Comparison of ENCODE assay signal across 8 cellular contexts in genomic region chr14:49594347-49595089, GRCh38. TPM values are rescaled to one million over a fixed set of nuclear protein-coding genes. Genes with fewer than 3 reads are reported as not detected.
DNase-seq lines count a peak whose midpoint lies in the region; ATAC-seq and TF ChIP-seq lines count a peak whose summit lies in the region.

No MANE protein-coding gene starts in this region.

- H3K4me1 ChIP-seq in cardiac muscle cell (ENCODE audit: low read depth): peaks cover 18% of the 10 kb centered on the region
- peaks cover 0 to 28% (median 7%) of the 10 kb centered on the region in 4 donors for H3K4me1 ChIP-seq in tibial nerve

- no peaks in the 10 kb centered on the region for H3K36me3 ChIP-seq in cardiac muscle cell
- H3K36me3 ChIP-seq in tibial nerve: no peaks in the 10 kb centered on the region

- TF ChIP-seq POLR2A in tibial nerve (IDR thresholded peaks at IDR 0.05): no peak

- H3K9me3 ChIP-seq in cardiac muscle cell (ENCODE audit: low read depth): no peaks in the 10 kb centered on the region
- no peaks in the 10 kb centered on the region for H3K9me3 ChIP-seq in tibial nerve

- no peaks in the 10 kb centered on the region for H3K27me3 ChIP-seq in cardiac muscle cell
- no peaks in the 10 kb centered on the region for H3K27me3 ChIP-seq in tibial nerve

- TF ChIP-seq EP300 in tibial nerve (IDR thresholded peaks at IDR 0.05): no peak

- H3K27ac ChIP-seq in cardiac muscle cell (peak overlapping the region; percentile 87), tibial nerve (peak overlapping the region in 3 of 4 donors; percentile 26 to 43 (median 27))

- no peaks in the 10 kb centered on the region for H3K9me3 Mint-ChIP-seq in activated CD4-positive, alpha-beta memory T cell treated with anti-CD3 and anti-CD28 coated beads, Interleukin-2, amount 10 ng/mL, durations not matched to agents 7 days and 5 days
- H3K9me3 Mint-ChIP-seq in activated CD4-positive, alpha-beta memory T cell treated with anti-CD3 and anti-CD28 coated beads for 36 hours: no peaks in the 10 kb centered on the region

- no peak overlapping the region for H3K4me3 Mint-ChIP-seq in activated CD4-positive, alpha-beta memory T cell treated with anti-CD3 and anti-CD28 coated beads, Interleukin-2, amount 10 ng/mL, durations not matched to agents 7 days and 5 days
- no peak overlapping the region for H3K4me3 Mint-ChIP-seq in activated CD4-positive, alpha-beta memory T cell treated with anti-CD3 and anti-CD28 coated beads for 36 hours

- peak overlapping the region; percentile 10 for H3K27ac Mint-ChIP-seq in activated CD4-positive, alpha-beta memory T cell treated with anti-CD3 and anti-CD28 coated beads, Interleukin-2, amount 10 ng/mL, durations not matched to agents 7 days and 5 days
- no peak overlapping the region for H3K27ac Mint-ChIP-seq in activated CD4-positive, alpha-beta memory T cell treated with anti-CD3 and anti-CD28 coated beads for 36 hours

- no peak for DNase-seq in activated CD4-positive, alpha-beta memory T cell treated with anti-CD3 and anti-CD28 coated beads, Interleukin-2, amount 10 ng/mL, durations not matched to agents 7 days and 5 days
- no peak for DNase-seq in activated CD4-positive, alpha-beta memory T cell treated with anti-CD3 and anti-CD28 coated beads for 36 hours
- DNase-seq in OCI-M2 (lab: John Stamatoyannopoulos, UW; ENCODE audit: unreplicated experiment) (peak; percentile 72), cardiac muscle cell (ENCODE audit: low read depth in 1 of 2, low spot score in 1 of 2) (peak; percentile 79 to 80), tibial nerve (ENCODE audit: low spot score in 2 of 2) (no peak), NCI-H2107 treated with DMSO at 0.1 percent for 48 hours (lab: John Stamatoyannopoulos, UW; ENCODE audit: unreplicated experiment) (no peak)

- H3K4me3 ChIP-seq in cardiac muscle cell: no peak overlapping the region
- no peak overlapping the region for H3K4me3 ChIP-seq in tibial nerve

- H3K27me3 Mint-ChIP-seq in activated CD4-positive, alpha-beta memory T cell treated with anti-CD3 and anti-CD28 coated beads, Interleukin-2, amount 10 ng/mL, durations not matched to agents 7 days and 5 days: no peaks in the 10 kb centered on the region
- H3K27me3 Mint-ChIP-seq in activated CD4-positive, alpha-beta memory T cell treated with anti-CD3 and anti-CD28 coated beads for 36 hours: no peaks in the 10 kb centered on the region

- peaks cover 30% of the 10 kb centered on the region for H3K4me1 Mint-ChIP-seq in activated CD4-positive, alpha-beta memory T cell treated with anti-CD3 and anti-CD28 coated beads, Interleukin-2, amount 10 ng/mL, durations not matched to agents 7 days and 5 days
- peaks cover 5% of the 10 kb centered on the region for H3K4me1 Mint-ChIP-seq in activated CD4-positive, alpha-beta memory T cell treated with anti-CD3 and anti-CD28 coated beads for 36 hours (ENCODE audit: low read depth)

- TF ChIP-seq CTCF in cardiac muscle cell (IDR thresholded peaks at IDR 0.05; ENCODE audit: low read depth, low read length) (no peak), tibial nerve (IDR thresholded peaks at IDR 0.05) (no peak)

- intact Hi-C loops in activated CD4-positive, alpha-beta memory T cell treated with anti-CD3 and anti-CD28 coated beads for 36 hours (cut with micrococcal nuclease): no loop called here

- H3K36me3 Mint-ChIP-seq in activated CD4-positive, alpha-beta memory T cell treated with anti-CD3 and anti-CD28 coated beads, Interleukin-2, amount 10 ng/mL, durations not matched to agents 7 days and 5 days (ENCODE audit: low read depth): peaks cover 16% of the 10 kb centered on the region
- peaks cover 10% of the 10 kb centered on the region for H3K36me3 Mint-ChIP-seq in activated CD4-positive, alpha-beta memory T cell treated with anti-CD3 and anti-CD28 coated beads for 36 hours

- ATAC-seq in HG02610 (IDR thresholded peaks at IDR 0.05; ENCODE audit: unreplicated experiment) (no peak), GM21515 (IDR thresholded peaks at IDR 0.05; ENCODE audit: unreplicated experiment) (no peak)

- CTCF ChIA-PET in activated CD4-positive, alpha-beta memory T cell treated with anti-CD3 and anti-CD28 coated beads, Interleukin-2, amount 10 ng/mL, durations not matched to agents 7 days and 5 days (lab: Charles Lee): interaction anchor here (1.3 to 2.7 kb wide), 2 partner anchors 8 to 258 kb away, joined by 3 to 32 read pairs; partner anchors contain the start of genes NEMF and RPS29
- CTCF ChIA-PET in activated CD4-positive, alpha-beta memory T cell treated with anti-CD3 and anti-CD28 coated beads for 36 hours (lab: Charles Lee): interaction anchor here (1.0 to 1.6 kb wide), 2 partner anchors 8 to 133 kb away, joined by 3 to 14 read pairs; partner anchors contain the start of gene RPS29

- POLR2A ChIA-PET in activated CD4-positive, alpha-beta memory T cell treated with anti-CD3 and anti-CD28 coated beads, Interleukin-2, amount 10 ng/mL, durations not matched to agents 7 days and 5 days (lab: Charles Lee): interaction anchor here (1.0 to 14.5 kb wide), 5 partner anchors 10 to 174 kb away, joined by 3 to 291 read pairs (median 4); partner anchors contain the start of genes KLHDC2, MGAT2, RPL36AL and RPS29
- POLR2A ChIA-PET in activated CD4-positive, alpha-beta memory T cell treated with anti-CD3 and anti-CD28 coated beads for 36 hours (lab: Charles Lee): interaction anchor here (0.8 to 2.4 kb wide), 2 partner anchors 8 to 26 kb away, joined by 3 to 10 read pairs; partner anchors contain the start of genes MGAT2, RPL36AL and RPS29

- WGBS in tibial nerve, 2 donors: 19 to 24% methylated on average over 4 of the region's 4 CpGs

RNA-seq across cellular contexts. Expression of gene LRR1, which starts 4.2 kb away (rescaled TPM):
- total RNA-seq in activated CD4-positive, alpha-beta memory T cell treated with anti-CD3 and anti-CD28 coated beads, Interleukin-2, amount 10 ng/mL, durations not matched to agents 7 days and 5 days: 10 to 100 TPM; 48.7 to 53.2 TPM
- total RNA-seq in activated CD4-positive, alpha-beta memory T cell treated with anti-CD3 and anti-CD28 coated beads for 36 hours: 10 to 100 TPM; 51.8 to 52.0 TPM
- 10.0 and 11.2 TPM in 2 replicates for total RNA-seq in cardiac muscle cell
- 22.8 and 29.5 TPM in 2 replicates for polyA plus RNA-seq in cardiac muscle cell
- 10 to 100 TPM in 2 of 4 donors, 1 to 10 TPM in 2; 4.6 to 15.3 (median 8.0) TPM for total RNA-seq in tibial nerve

RNA-seq across cellular contexts. Expression of gene RPS29, which starts 8.3 kb away (rescaled TPM):
- 1,000 to 10,000 TPM; 1,659 to 1,700 TPM for total RNA-seq in activated CD4-positive, alpha-beta memory T cell treated with anti-CD3 and anti-CD28 coated beads, Interleukin-2, amount 10 ng/mL, durations not matched to agents 7 days and 5 days
- total RNA-seq in activated CD4-positive, alpha-beta memory T cell treated with anti-CD3 and anti-CD28 coated beads for 36 hours: 1,000 to 10,000 TPM; 2,029 to 2,157 TPM
- 498 and 2,037 TPM in 2 replicates for total RNA-seq in cardiac muscle cell
- polyA plus RNA-seq in cardiac muscle cell: 1,089 and 1,188 TPM in 2 replicates
- 1,000 to 10,000 TPM; 3,106 to 5,465 (median 5,153) TPM for total RNA-seq in tibial nerve

RNA-seq across cellular contexts. Expression of gene RPL36AL, which starts 25.9 kb away (rescaled TPM):
- 100 to 1,000 TPM; 320 to 330 TPM for total RNA-seq in activated CD4-positive, alpha-beta memory T cell treated with anti-CD3 and anti-CD28 coated beads, Interleukin-2, amount 10 ng/mL, durations not matched to agents 7 days and 5 days
- 100 to 1,000 TPM; 314 to 320 TPM for total RNA-seq in activated CD4-positive, alpha-beta memory T cell treated with anti-CD3 and anti-CD28 coated beads for 36 hours
- total RNA-seq in cardiac muscle cell (165 and 197 TPM in 2 replicates), tibial nerve (100 to 1,000 TPM; 132 to 206 (median 151) TPM)
- polyA plus RNA-seq in cardiac muscle cell: 185 and 208 TPM in 2 replicates

RNA-seq across cellular contexts. Expression of gene MGAT2, which starts 26.1 kb away (rescaled TPM):
- 10 to 100 TPM; 82.7 to 86.5 TPM for total RNA-seq in activated CD4-positive, alpha-beta memory T cell treated with anti-CD3 and anti-CD28 coated beads, Interleukin-2, amount 10 ng/mL, durations not matched to agents 7 days and 5 days
- 10 to 100 TPM; 40.4 to 43.7 TPM for total RNA-seq in activated CD4-positive, alpha-beta memory T cell treated with anti-CD3 and anti-CD28 coated beads for 36 hours
- total RNA-seq in cardiac muscle cell (45.3 and 48.5 TPM in 2 replicates), tibial nerve (10 to 100 TPM; 21.0 to 24.3 (median 23.8) TPM)
- polyA plus RNA-seq in cardiac muscle cell: 35.2 and 35.9 TPM in 2 replicates

RNA-seq across cellular contexts. Expression of gene DNAAF2, which starts 40.5 kb away (rescaled TPM):
- total RNA-seq in activated CD4-positive, alpha-beta memory T cell treated with anti-CD3 and anti-CD28 coated beads, Interleukin-2, amount 10 ng/mL, durations not matched to agents 7 days and 5 days: 1 to 10 TPM; 7.4 to 7.5 TPM
- 10 to 100 TPM in 1 of 2 experiments, 1 to 10 TPM in 1; 9.9 to 10.4 TPM for total RNA-seq in activated CD4-positive, alpha-beta memory T cell treated with anti-CD3 and anti-CD28 coated beads for 36 hours
- 28.0 and 28.9 TPM in 2 replicates for total RNA-seq in cardiac muscle cell
- 26.0 and 34.9 TPM in 2 replicates for polyA plus RNA-seq in cardiac muscle cell
- 10 to 100 TPM in 2 of 4 donors, 1 to 10 TPM in 2; 7.8 to 17.2 (median 9.6) TPM for total RNA-seq in tibial nerve

Comparison
In these comparisons a context has a peak if more than half of its experiments do, and no peak if none do; other contexts are left out.
1. DNase-seq: peak in OCI-M2 (single experiment) and cardiac muscle cell (2 of 2); none in activated CD4-positive, alpha-beta memory T cell treated with anti-CD3 and anti-CD28 coated beads, Interleukin-2, amount 10 ng/mL, durations not matched to agents 7 days and 5 days (single experiment), activated CD4-positive, alpha-beta memory T cell treated with anti-CD3 and anti-CD28 coated beads for 36 hours (single experiment), tibial nerve (0 of 2) and NCI-H2107 treated with DMSO at 0.1 percent for 48 hours (single experiment).